8 cellular contexts compared by ENCODE assay signal in the genomic region with DNA sequence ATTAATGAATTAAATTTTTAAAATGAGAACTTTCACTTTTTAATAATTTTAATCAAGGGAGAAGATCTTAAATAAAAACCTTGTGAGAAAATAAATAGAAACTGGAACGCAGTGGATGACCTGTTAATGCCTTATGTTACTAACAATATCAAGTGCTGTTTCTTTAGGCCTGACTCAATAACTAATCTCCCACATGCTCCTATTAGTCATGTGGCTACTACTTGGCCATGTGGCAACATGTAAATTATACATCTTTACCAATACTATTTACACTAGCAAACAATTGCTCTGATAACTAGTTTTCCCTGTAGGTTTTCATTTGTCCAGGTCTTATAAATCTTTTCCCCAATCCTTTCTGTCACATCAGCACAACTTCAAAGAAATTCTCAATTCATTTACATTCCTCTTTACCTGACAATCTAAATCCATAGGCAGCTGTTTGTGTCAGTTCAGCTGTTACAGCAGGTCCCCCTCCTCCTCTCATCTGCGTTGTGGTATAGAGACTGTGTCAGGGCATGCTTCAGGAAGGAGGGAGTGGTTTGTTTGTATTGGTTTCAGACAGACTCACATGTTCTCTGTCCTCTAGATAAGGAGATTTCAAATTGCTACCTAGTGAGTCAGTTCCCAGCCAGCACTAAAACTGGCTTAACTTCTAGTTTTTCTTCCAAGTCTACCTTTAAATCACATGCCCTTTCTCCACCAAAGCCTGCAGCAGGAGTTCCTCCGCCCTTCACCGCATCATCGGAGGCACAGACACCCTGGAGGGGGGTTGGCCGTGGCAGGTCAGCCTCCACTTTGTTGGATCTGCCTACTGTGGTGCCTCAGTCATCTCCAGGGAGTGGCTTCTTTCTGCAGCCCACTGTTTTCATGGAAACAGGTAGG. TPM values are rescaled to one million over a fixed set of nuclear protein-coding genes. Genes with fewer than 3 reads are reported as not detected.
DNase-seq lines count a peak whose midpoint lies in the region; ATAC-seq and TF ChIP-seq lines count a peak whose summit lies in the region.

No MANE protein-coding gene starts in this region.

- no peaks in the 10 kb centered on the region for H3K27me3 Mint-ChIP-seq in activated CD4-positive, alpha-beta T cell treated with anti-CD3 and anti-CD28 coated beads, Interleukin-2, amount 10 ng/mL, durations not matched to agents 24 days and 14 days
- no peaks in the 10 kb centered on the region for H3K27me3 Mint-ChIP-seq in stimulated activated naive CD8-positive, alpha-beta T cell treated with anti-CD3 and anti-CD28 coated beads, Interleukin-15, Interleukin-2, amounts not matched to agents 100 ng/mL and 50 ng/mL, for 24 hours

- peaks cover 38% of the 10 kb centered on the region for H3K4me1 Mint-ChIP-seq in activated CD4-positive, alpha-beta T cell treated with anti-CD3 and anti-CD28 coated beads, Interleukin-2, amount 10 ng/mL, durations not matched to agents 24 days and 14 days
- peaks cover 30% of the 10 kb centered on the region for H3K4me1 Mint-ChIP-seq in stimulated activated naive CD8-positive, alpha-beta T cell treated with anti-CD3 and anti-CD28 coated beads, Interleukin-15, Interleukin-2, amounts not matched to agents 100 ng/mL and 50 ng/mL, for 24 hours (ENCODE audit: low read depth)

- H3K27ac ChIP-seq in MM.1S (ENCODE audit: low read length) (peak overlapping the region; percentile 83), ovary (no peak overlapping the region), gastroesophageal sphincter (no peak overlapping the region)

- no peak for TF ChIP-seq CTCF in MM.1S (IDR thresholded peaks at IDR 0.05; ENCODE audit: low read length)
- no peak for TF ChIP-seq CTCF in fibroblast of villous mesenchyme (IDR thresholded peaks at IDR 0.05; ENCODE audit: insufficient read depth, low read depth, low read length)
- no peak for TF ChIP-seq CTCF in ovary (IDR thresholded peaks at IDR 0.05)
- TF ChIP-seq CTCF in gastroesophageal sphincter (IDR thresholded peaks at IDR 0.05), result no peak

- ATAC-seq in GM21786 (IDR thresholded peaks at IDR 0.05; ENCODE audit: unreplicated experiment) (peak; percentile 84), gastroesophageal sphincter (no peak)

- H3K36me3 ChIP-seq in MM.1S (replicated peaks; ENCODE audit: insufficient read depth, low read length) (no peaks in the 10 kb centered on the region), ovary (no peaks in the 10 kb centered on the region), gastroesophageal sphincter (no peaks in the 10 kb centered on the region)

- H3K9me3 ChIP-seq in MM.1S (replicated peaks; ENCODE audit: insufficient read depth, low read length), result no peaks in the 10 kb centered on the region
- no peaks in the 10 kb centered on the region for H3K9me3 ChIP-seq in ovary
- no peaks in the 10 kb centered on the region for H3K9me3 ChIP-seq in gastroesophageal sphincter

- H3K27ac Mint-ChIP-seq in activated CD4-positive, alpha-beta T cell treated with anti-CD3 and anti-CD28 coated beads, Interleukin-2, amount 10 ng/mL, durations not matched to agents 24 days and 14 days, result peak overlapping the region; percentile 75
- H3K27ac Mint-ChIP-seq in stimulated activated naive CD8-positive, alpha-beta T cell treated with anti-CD3 and anti-CD28 coated beads, Interleukin-15, Interleukin-2, amounts not matched to agents 100 ng/mL and 50 ng/mL, for 24 hours, result peak overlapping the region; percentile 53

- peak overlapping the region; percentile 43; the same call in 1 of the 2 replicates for H2AFZ ChIP-seq in MM.1S (ENCODE audit: low read length)

- H3K4me1 ChIP-seq in MM.1S (ENCODE audit: low read length), result peaks cover 44% of the 10 kb centered on the region
- no peaks in the 10 kb centered on the region for H3K4me1 ChIP-seq in ovary (ENCODE audit: insufficient read depth)
- no peaks in the 10 kb centered on the region for H3K4me1 ChIP-seq in gastroesophageal sphincter

- intact Hi-C loops in activated CD4-positive, alpha-beta T cell treated with anti-CD3 and anti-CD28 coated beads, Interleukin-2, amount 10 ng/mL, durations not matched to agents 24 days and 14 days (cut with micrococcal nuclease), result loop anchor here (1.0 to 2.0 kb wide), 2 partner anchors 11 to 18 kb away; partner anchors contain the start of gene C3orf52
- intact Hi-C loops in ovary (cut with DNase I), result no loop called here

- peak overlapping the region; percentile 60 for H3K4me3 Mint-ChIP-seq in activated CD4-positive, alpha-beta T cell treated with anti-CD3 and anti-CD28 coated beads, Interleukin-2, amount 10 ng/mL, durations not matched to agents 24 days and 14 days
- H3K4me3 Mint-ChIP-seq in stimulated activated naive CD8-positive, alpha-beta T cell treated with anti-CD3 and anti-CD28 coated beads, Interleukin-15, Interleukin-2, amounts not matched to agents 100 ng/mL and 50 ng/mL, for 24 hours, result peak overlapping the region; percentile 44

- H3K27me3 ChIP-seq in MM.1S (replicated peaks; ENCODE audit: insufficient read depth, low read length) (no peaks in the 10 kb centered on the region), ovary (no peaks in the 10 kb centered on the region), gastroesophageal sphincter (peaks cover 12% of the 10 kb centered on the region)

- H3K9me2 ChIP-seq in MM.1S (replicated peaks; ENCODE audit: insufficient read depth, low read length), result no peaks in the 10 kb centered on the region

- H3K4me2 ChIP-seq in MM.1S (ENCODE audit: low read depth, low read length), result peak overlapping the region; percentile 91

- H4K20me1 ChIP-seq in MM.1S (ENCODE audit: insufficient read depth, low read length), result no peaks in the 10 kb centered on the region

- H3F3A ChIP-seq in MM.1S (ENCODE audit: insufficient read depth, low read length), result peaks cover 23% of the 10 kb centered on the region

- peaks cover 6% of the 10 kb centered on the region for H3K36me3 Mint-ChIP-seq in activated CD4-positive, alpha-beta T cell treated with anti-CD3 and anti-CD28 coated beads, Interleukin-2, amount 10 ng/mL, durations not matched to agents 24 days and 14 days (ENCODE audit: low read depth)
- H3K36me3 Mint-ChIP-seq in stimulated activated naive CD8-positive, alpha-beta T cell treated with anti-CD3 and anti-CD28 coated beads, Interleukin-15, Interleukin-2, amounts not matched to agents 100 ng/mL and 50 ng/mL, for 24 hours (ENCODE audit: low read depth), result no peaks in the 10 kb centered on the region

- peak; percentile 85 for DNase-seq in Daoy (ENCODE audit: low read depth)
- DNase-seq in MM.1S, result peak; percentile 88
- peak; percentile 84 for DNase-seq in activated CD4-positive, alpha-beta T cell treated with anti-CD3 and anti-CD28 coated beads, Interleukin-2, amount 10 ng/mL, durations not matched to agents 24 days and 14 days
- peak; percentile 95 for DNase-seq in fibroblast of villous mesenchyme (ENCODE audit: low read depth)
- DNase-seq in ovary, result no peak

- no peaks in the 10 kb centered on the region for H3K79me2 ChIP-seq in MM.1S (ENCODE audit: low read length)

- TF ChIP-seq EP300 in ovary (IDR thresholded peaks at IDR 0.05) (no peak), gastroesophageal sphincter (IDR thresholded peaks at IDR 0.05) (no peak)

- no peak for TF ChIP-seq POLR2A in ovary (IDR thresholded peaks at IDR 0.05)
- TF ChIP-seq POLR2A in gastroesophageal sphincter (IDR thresholded peaks at IDR 0.05), result no peak

- 45 to 52% (median 50%) methylated on average over 6 of the region's 6 CpGs for WGBS in ovary, 3 donors
- WGBS in gastroesophageal sphincter (ENCODE audit: low coverage in 1 of 2), 2 donors, result 34 to 36% methylated on average over 1 to 6 of the region's 6 CpGs

- H3K9ac ChIP-seq in MM.1S (ENCODE audit: low read length), result peak overlapping the region; percentile 54

- H3K4me3 ChIP-seq in MM.1S (ENCODE audit: low read length) (peak overlapping the region; percentile 50), fibroblast of villous mesenchyme (ENCODE audit: low read depth, low read length) (no peak overlapping the region), ovary (no peak overlapping the region), gastroesophageal sphincter (no peak overlapping the region)

- H3K9me3 Mint-ChIP-seq in activated CD4-positive, alpha-beta T cell treated with anti-CD3 and anti-CD28 coated beads, Interleukin-2, amount 10 ng/mL, durations not matched to agents 24 days and 14 days, result peaks cover 12% of the 10 kb centered on the region
- no peaks in the 10 kb centered on the region for H3K9me3 Mint-ChIP-seq in stimulated activated naive CD8-positive, alpha-beta T cell treated with anti-CD3 and anti-CD28 coated beads, Interleukin-15, Interleukin-2, amounts not matched to agents 100 ng/mL and 50 ng/mL, for 24 hours

RNA-seq across cellular contexts. Expression of gene C3orf52, which starts 11.3 kb away (rescaled TPM):
- total RNA-seq in Daoy (2014; rRNA removed; shearing (Covaris generic)), result 14.7 and 18.1 TPM in 2 replicates
- total RNA-seq in activated CD4-positive, alpha-beta T cell treated with anti-CD3 and anti-CD28 coated beads, Interleukin-2, amount 10 ng/mL, durations not matched to agents 24 days and 14 days, result 13.0 and 14.2 TPM in 2 replicates
- total RNA-seq in fibroblast of villous mesenchyme (5.2 and 7.3 TPM in 2 replicates), ovary (1 to 10 TPM in 2 of 7 donors, under 1 TPM in 5; 0.28 to 5.5 (median 0.48) TPM), gastroesophageal sphincter (1 to 10 TPM; 1.6 to 3.4 (median 1.9) TPM)
- 1 to 10 TPM in 1 of 2 donors, under 1 TPM in 1; 0.24 to 1.0 TPM for polyA plus RNA-seq in ovary

RNA-seq across cellular contexts. Expression of gene TMPRSS7, which starts 40.3 kb away (rescaled TPM):
- total RNA-seq in Daoy (2014; rRNA removed; shearing (Covaris generic)), result not detected in 2 replicates
- not detected in 2 replicates for total RNA-seq in activated CD4-positive, alpha-beta T cell treated with anti-CD3 and anti-CD28 coated beads, Interleukin-2, amount 10 ng/mL, durations not matched to agents 24 days and 14 days
- total RNA-seq in fibroblast of villous mesenchyme (not detected in 2 replicates), ovary (under 1 TPM in 1 of 7 donors, not detected in 6; 0.34 TPM), gastroesophageal sphincter (not detected)
- not detected for polyA plus RNA-seq in ovary

RNA-seq across cellular contexts. Expression of gene GCSAM, which starts 58.2 kb away (rescaled TPM):
- total RNA-seq in Daoy (2014; rRNA removed; shearing (Covaris generic)), result not detected in 2 replicates
- 1.6 and 1.7 TPM in 2 replicates for total RNA-seq in activated CD4-positive, alpha-beta T cell treated with anti-CD3 and anti-CD28 coated beads, Interleukin-2, amount 10 ng/mL, durations not matched to agents 24 days and 14 days
- total RNA-seq in fibroblast of villous mesenchyme (not detected in 2 replicates), ovary (under 1 TPM in 2 of 7 donors, not detected in 5; 0.11 to 0.23 TPM), gastroesophageal sphincter (under 1 TPM in 1 of 4 donors, not detected in 3; 0.42 TPM)
- polyA plus RNA-seq in ovary, result under 1 TPM; 0.13 to 0.83 TPM

Comparison
In these comparisons a context has a peak if more than half of its experiments do, and no peak if none do; other contexts are left out.
1. DNase-seq: peak in Daoy (single experiment), MM.1S (single experiment), activated CD4-positive, alpha-beta T cell treated with anti-CD3 and anti-CD28 coated beads, Interleukin-2, amount 10 ng/mL, durations not matched to agents 24 days and 14 days (single experiment) and fibroblast of villous mesenchyme (single experiment); none in ovary (0 of 5).